ENCODE assay signal across 2 cellular contexts in the genomic region with DNA sequence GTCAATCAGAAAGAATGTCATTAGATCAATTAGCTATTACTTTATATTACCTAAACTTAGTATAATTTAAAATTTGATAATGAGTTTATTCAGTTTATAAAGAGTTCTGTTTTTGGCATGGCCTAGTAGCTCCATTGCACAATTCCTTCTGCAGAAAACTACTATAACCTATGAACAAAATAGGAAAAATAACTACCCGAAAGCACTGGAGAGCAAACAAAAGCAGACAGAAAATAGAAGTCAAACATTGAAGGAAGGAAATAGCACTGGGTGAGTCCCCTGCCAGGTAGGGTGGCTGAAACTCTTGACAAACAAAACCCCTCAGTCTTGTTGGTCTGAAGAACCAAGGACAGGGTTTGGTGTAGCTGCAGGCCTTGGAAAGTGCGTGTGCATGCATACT.
A peak's percentile ranks its signal among the peaks of the same experiment; 100 is the strongest.
TF ChIP-seq lines count a peak whose summit lies in the region.

No MANE protein-coding gene starts in this region.

TF ChIP-seq in liver, 16 proteins besides CTCF, POLR2A, EP300 and RAD21:
- TF ChIP-seq SP1 (IDR thresholded peaks at IDR 0.05) (no peak), RXRA (IDR thresholded peaks at IDR 0.05) (peak in 1 of 2 donors; percentile 11)
- TF ChIP-seq, protein P1, sequence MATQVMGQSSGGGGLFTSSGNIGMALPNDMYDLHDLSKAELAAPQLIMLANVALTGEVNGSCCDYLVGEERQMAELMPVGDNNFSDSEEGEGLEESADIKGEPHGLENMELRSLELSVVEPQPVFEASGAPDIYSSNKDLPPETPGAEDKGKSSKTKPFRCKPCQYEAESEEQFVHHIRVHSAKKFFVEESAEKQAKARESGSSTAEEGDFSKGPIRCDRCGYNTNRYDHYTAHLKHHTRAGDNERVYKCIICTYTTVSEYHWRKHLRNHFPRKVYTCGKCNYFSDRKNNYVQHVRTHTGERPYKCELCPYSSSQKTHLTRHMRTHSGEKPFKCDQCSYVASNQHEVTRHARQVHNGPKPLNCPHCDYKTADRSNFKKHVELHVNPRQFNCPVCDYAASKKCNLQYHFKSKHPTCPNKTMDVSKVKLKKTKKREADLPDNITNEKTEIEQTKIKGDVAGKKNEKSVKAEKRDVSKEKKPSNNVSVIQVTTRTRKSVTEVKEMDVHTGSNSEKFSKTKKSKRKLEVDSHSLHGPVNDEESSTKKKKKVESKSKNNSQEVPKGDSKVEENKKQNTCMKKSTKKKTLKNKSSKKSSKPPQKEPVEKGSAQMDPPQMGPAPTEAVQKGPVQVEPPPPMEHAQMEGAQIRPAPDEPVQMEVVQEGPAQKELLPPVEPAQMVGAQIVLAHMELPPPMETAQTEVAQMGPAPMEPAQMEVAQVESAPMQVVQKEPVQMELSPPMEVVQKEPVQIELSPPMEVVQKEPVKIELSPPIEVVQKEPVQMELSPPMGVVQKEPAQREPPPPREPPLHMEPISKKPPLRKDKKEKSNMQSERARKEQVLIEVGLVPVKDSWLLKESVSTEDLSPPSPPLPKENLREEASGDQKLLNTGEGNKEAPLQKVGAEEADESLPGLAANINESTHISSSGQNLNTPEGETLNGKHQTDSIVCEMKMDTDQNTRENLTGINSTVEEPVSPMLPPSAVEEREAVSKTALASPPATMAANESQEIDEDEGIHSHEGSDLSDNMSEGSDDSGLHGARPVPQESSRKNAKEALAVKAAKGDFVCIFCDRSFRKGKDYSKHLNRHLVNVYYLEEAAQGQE (IDR thresholded peaks at IDR 0.05): peak; percentile 39

TF ChIP-seq in HepG2, 621 proteins besides CTCF, POLR2A, EP300 and RAD21:
- TF ChIP-seq, protein P2, sequence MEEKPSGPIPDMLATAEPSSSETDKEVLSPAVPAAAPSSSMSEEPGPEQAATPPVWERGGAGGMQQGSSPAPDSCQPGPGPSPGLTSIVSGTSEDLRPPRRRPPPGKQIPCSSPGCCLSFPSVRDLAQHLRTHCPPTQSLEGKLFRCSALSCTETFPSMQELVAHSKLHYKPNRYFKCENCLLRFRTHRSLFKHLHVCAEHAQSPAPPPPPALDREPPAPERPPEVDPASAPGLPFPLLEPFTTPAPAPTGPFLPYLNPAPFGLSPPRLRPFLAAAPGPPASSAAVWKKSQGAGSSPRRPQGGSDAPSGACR (CRISPR knock-in tag; IDR thresholded peaks at IDR 0.05): no peak
- TF ChIP-seq MTA3 (CRISPR knock-in tag; IDR thresholded peaks at IDR 0.05) (no peak), ELF1 (CRISPR knock-in tag; IDR thresholded peaks at IDR 0.05) (no peak), GABPA (IDR thresholded peaks at IDR 0.05; ENCODE audit: low read depth, low read length) (no peak), GABPA (CRISPR knock-in tag; IDR thresholded peaks at IDR 0.05; ENCODE audit: low read depth) (no peak), ZNF674 (CRISPR knock-in tag; IDR thresholded peaks at IDR 0.05; ENCODE audit: low read depth) (no peak), ZNF7 (CRISPR knock-in tag; IDR thresholded peaks at IDR 0.05) (no peak), KDM5B (CRISPR knock-in tag; IDR thresholded peaks at IDR 0.05; ENCODE audit: borderline replicate concordance) (no peak), ZNF256 (CRISPR knock-in tag; conservative IDR thresholded peaks at IDR 0.05) (no peak), ZNF598 (CRISPR knock-in tag; IDR thresholded peaks at IDR 0.05; ENCODE audit: borderline replicate concordance) (no peak), SNAPC2 (CRISPR knock-in tag; IDR thresholded peaks at IDR 0.05) (no peak), ZNF564 (CRISPR knock-in tag; IDR thresholded peaks at IDR 0.05) (no peak), SP5 (CRISPR knock-in tag; IDR thresholded peaks at IDR 0.05; ENCODE audit: borderline replicate concordance, low read depth) (no peak)
- TF ChIP-seq, protein P3, sequence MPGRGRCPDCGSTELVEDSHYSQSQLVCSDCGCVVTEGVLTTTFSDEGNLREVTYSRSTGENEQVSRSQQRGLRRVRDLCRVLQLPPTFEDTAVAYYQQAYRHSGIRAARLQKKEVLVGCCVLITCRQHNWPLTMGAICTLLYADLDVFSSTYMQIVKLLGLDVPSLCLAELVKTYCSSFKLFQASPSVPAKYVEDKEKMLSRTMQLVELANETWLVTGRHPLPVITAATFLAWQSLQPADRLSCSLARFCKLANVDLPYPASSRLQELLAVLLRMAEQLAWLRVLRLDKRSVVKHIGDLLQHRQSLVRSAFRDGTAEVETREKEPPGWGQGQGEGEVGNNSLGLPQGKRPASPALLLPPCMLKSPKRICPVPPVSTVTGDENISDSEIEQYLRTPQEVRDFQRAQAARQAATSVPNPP (CRISPR knock-in tag; IDR thresholded peaks at IDR 0.05): no peak
- TF ChIP-seq, protein P4, sequence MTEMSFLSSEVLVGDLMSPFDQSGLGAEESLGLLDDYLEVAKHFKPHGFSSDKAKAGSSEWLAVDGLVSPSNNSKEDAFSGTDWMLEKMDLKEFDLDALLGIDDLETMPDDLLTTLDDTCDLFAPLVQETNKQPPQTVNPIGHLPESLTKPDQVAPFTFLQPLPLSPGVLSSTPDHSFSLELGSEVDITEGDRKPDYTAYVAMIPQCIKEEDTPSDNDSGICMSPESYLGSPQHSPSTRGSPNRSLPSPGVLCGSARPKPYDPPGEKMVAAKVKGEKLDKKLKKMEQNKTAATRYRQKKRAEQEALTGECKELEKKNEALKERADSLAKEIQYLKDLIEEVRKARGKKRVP (CRISPR knock-in tag; IDR thresholded peaks at IDR 0.05): no peak
- TF ChIP-seq, protein P5, sequence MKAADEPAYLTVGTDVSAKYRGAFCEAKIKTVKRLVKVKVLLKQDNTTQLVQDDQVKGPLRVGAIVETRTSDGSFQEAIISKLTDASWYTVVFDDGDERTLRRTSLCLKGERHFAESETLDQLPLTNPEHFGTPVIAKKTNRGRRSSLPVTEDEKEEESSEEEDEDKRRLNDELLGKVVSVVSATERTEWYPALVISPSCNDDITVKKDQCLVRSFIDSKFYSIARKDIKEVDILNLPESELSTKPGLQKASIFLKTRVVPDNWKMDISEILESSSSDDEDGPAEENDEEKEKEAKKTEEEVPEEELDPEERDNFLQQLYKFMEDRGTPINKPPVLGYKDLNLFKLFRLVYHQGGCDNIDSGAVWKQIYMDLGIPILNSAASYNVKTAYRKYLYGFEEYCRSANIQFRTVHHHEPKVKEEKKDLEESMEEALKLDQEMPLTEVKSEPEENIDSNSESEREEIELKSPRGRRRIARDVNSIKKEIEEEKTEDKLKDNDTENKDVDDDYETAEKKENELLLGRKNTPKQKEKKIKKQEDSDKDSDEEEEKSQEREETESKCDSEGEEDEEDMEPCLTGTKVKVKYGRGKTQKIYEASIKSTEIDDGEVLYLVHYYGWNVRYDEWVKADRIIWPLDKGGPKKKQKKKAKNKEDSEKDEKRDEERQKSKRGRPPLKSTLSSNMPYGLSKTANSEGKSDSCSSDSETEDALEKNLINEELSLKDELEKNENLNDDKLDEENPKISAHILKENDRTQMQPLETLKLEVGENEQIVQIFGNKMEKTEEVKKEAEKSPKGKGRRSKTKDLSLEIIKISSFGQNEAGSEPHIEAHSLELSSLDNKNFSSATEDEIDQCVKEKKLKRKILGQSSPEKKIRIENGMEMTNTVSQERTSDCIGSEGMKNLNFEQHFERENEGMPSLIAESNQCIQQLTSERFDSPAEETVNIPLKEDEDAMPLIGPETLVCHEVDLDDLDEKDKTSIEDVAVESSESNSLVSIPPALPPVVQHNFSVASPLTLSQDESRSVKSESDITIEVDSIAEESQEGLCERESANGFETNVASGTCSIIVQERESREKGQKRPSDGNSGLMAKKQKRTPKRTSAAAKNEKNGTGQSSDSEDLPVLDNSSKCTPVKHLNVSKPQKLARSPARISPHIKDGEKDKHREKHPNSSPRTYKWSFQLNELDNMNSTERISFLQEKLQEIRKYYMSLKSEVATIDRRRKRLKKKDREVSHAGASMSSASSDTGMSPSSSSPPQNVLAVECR (CRISPR knock-in tag; IDR thresholded peaks at IDR 0.05; ENCODE audit: borderline replicate concordance): no peak
- TF ChIP-seq, protein P6, sequence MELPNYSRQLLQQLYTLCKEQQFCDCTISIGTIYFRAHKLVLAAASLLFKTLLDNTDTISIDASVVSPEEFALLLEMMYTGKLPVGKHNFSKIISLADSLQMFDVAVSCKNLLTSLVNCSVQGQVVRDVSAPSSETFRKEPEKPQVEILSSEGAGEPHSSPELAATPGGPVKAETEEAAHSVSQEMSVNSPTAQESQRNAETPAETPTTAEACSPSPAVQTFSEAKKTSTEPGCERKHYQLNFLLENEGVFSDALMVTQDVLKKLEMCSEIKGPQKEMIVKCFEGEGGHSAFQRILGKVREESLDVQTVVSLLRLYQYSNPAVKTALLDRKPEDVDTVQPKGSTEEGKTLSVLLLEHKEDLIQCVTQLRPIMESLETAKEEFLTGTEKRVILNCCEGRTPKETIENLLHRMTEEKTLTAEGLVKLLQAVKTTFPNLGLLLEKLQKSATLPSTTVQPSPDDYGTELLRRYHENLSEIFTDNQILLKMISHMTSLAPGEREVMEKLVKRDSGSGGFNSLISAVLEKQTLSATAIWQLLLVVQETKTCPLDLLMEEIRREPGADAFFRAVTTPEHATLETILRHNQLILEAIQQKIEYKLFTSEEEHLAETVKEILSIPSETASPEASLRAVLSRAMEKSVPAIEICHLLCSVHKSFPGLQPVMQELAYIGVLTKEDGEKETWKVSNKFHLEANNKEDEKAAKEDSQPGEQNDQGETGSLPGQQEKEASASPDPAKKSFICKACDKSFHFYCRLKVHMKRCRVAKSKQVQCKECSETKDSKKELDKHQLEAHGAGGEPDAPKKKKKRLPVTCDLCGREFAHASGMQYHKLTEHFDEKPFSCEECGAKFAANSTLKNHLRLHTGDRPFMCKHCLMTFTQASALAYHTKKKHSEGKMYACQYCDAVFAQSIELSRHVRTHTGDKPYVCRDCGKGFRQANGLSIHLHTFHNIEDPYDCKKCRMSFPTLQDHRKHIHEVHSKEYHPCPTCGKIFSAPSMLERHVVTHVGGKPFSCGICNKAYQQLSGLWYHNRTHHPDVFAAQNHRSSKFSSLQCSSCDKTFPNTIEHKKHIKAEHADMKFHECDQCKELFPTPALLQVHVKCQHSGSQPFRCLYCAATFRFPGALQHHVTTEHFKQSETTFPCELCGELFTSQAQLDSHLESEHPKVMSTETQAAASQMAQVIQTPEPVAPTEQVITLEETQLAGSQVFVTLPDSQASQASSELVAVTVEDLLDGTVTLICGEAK (IDR thresholded peaks at IDR 0.05): no peak
- TF ChIP-seq, protein P6 (CRISPR knock-in tag; IDR thresholded peaks at IDR 0.05): no peak
TF ChIP-seq in HepG2: peak in this region for 0.
